16 cellular contexts compared by ENCODE assay signal in genomic region chr3:105842449-105842848, GRCh38.
"Had no signal": no experiment of that assay in that cellular context is flagged by ENCODE, and none has a peak within 500 bp of the region (broad histone marks: within the 10 kb centered on the region; RNA-seq: fewer than 3 reads in every experiment).

No MANE protein-coding gene starts in this region.

- ATAC-seq: activated CD4-positive, CD25-positive, alpha-beta regulatory T cell treated with anti-CD3 and anti-CD28 coated beads, Interleukin-2, amount 50 U/mL, for 24 hours; stimulated activated naive CD8-positive, alpha-beta T cell treated with anti-CD3 and anti-CD28 coated beads, Interleukin-15, amount 100 ng/mL, for 72 hours had no signal

- H3K27me3 ChIP-seq: breast epithelium, dorsolateral prefrontal cortex, esophagus muscularis mucosa had no signal

- H3K4me3 Mint-ChIP-seq: activated CD4-positive, alpha-beta memory T cell treated with anti-CD3 and anti-CD28 coated beads for 36 hours; activated naive CD8-positive, alpha-beta T cell treated with anti-CD3 and anti-CD28 coated beads, Interleukin-2, amount 10 ng/mL, durations not matched to agents 7 days and 5 days; nephron progenitor cell; stimulated activated naive CD8-positive, alpha-beta T cell treated with anti-CD3 and anti-CD28 coated beads, Interleukin-15, amount 100 ng/mL, for 72 hours had no signal

- H3K9me3 Mint-ChIP-seq: activated CD4-positive, alpha-beta memory T cell treated with anti-CD3 and anti-CD28 coated beads for 36 hours; nephron progenitor cell; stimulated activated naive CD8-positive, alpha-beta T cell treated with anti-CD3 and anti-CD28 coated beads, Interleukin-15, amount 100 ng/mL, for 72 hours had no signal

- H3K4me3 ChIP-seq: breast epithelium, dorsolateral prefrontal cortex, esophagus muscularis mucosa, thoracic aorta had no signal

- FAIRE-seq: endometrium, urothelium cell line had no signal

- H3K9me3 ChIP-seq: breast epithelium, esophagus muscularis mucosa, thoracic aorta had no signal

- H3K27me3 Mint-ChIP-seq: activated CD4-positive, alpha-beta memory T cell treated with anti-CD3 and anti-CD28 coated beads for 36 hours; activated naive CD8-positive, alpha-beta T cell treated with anti-CD3 and anti-CD28 coated beads, Interleukin-2, amount 10 ng/mL, durations not matched to agents 7 days and 5 days; stimulated activated naive CD8-positive, alpha-beta T cell treated with anti-CD3 and anti-CD28 coated beads, Interleukin-15, amount 100 ng/mL, for 72 hours had no signal

- H3K27ac ChIP-seq: breast epithelium, dorsolateral prefrontal cortex, esophagus muscularis mucosa, thoracic aorta had no signal

- H3K4me1 ChIP-seq: breast epithelium had no signal

- H3K36me3 ChIP-seq: breast epithelium, thoracic aorta had no signal

- DNase-seq: activated CD4-positive, alpha-beta memory T cell treated with anti-CD3 and anti-CD28 coated beads for 36 hours; activated CD8-positive, alpha-beta memory T cell treated with anti-CD3 and anti-CD28 coated beads, Interleukin-2, amount 50 U/mL, for 4 hours; activated naive CD8-positive, alpha-beta T cell treated with anti-CD3 and anti-CD28 coated beads, Interleukin-2, amount 10 ng/mL, durations not matched to agents 7 days and 5 days; anterior cingulate cortex; dorsolateral prefrontal cortex; left cardiac atrium; nephron progenitor cell; stimulated activated CD4-positive, alpha-beta T cell treated with anti-CD3 and anti-CD28 coated beads, Interleukin-2, amount 100 ng/mL, for 48 hours; stimulated activated naive CD8-positive, alpha-beta T cell treated with anti-CD3 and anti-CD28 coated beads, Interleukin-15, amount 100 ng/mL, for 72 hours; T-helper 2 cell had no signal

- H3K27ac Mint-ChIP-seq: activated CD4-positive, alpha-beta memory T cell treated with anti-CD3 and anti-CD28 coated beads for 36 hours; activated naive CD8-positive, alpha-beta T cell treated with anti-CD3 and anti-CD28 coated beads, Interleukin-2, amount 10 ng/mL, durations not matched to agents 7 days and 5 days; nephron progenitor cell had no signal
